In the genomic region with DNA sequence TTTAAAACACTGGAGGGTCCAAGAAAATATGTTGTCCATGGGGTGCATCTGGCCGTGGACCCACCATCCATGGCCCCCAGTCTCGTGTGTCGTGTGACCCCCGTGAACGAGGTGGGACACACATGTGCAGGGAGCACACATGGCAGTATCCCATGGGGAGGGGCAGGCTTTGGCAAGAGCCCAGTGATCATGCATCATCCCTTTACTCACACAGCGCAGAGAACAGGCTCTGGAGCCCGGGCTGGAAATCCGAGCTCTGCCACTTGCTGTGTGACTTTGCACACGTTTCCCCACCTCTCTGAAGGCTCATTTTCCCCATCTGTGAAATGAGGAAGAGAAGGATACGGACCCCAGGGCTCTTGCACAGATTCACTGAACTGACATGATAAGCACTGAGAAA, we compare ENCODE assay signal across 25 cellular contexts.
DNase-seq lines count a peak whose midpoint lies in the region; ATAC-seq and TF ChIP-seq lines count a peak whose summit lies in the region.
"Had no signal": no experiment of that assay in that cellular context is flagged by ENCODE, and none has a peak within 500 bp of the region (broad histone marks: within the 10 kb centered on the region; RNA-seq: fewer than 3 reads in every experiment).

No MANE protein-coding gene starts in this region.

- CTCF ChIA-PET in RWPE1 (lab: Yijun Ruan, JAX) = interaction anchor here (0.7 kb wide), 1 partner anchor 85 kb away, joined by 3 read pairs; no protein-coding TSS in a partner anchor

- TF ChIP-seq CTCF in RWPE1 (conservative IDR thresholded peaks at IDR 0.05; ENCODE audit: low read depth) (no peak), fibroblast of pulmonary artery (IDR thresholded peaks at IDR 0.05; ENCODE audit: low read length, missing control alignments) (no peak), type B pancreatic cell (conservative IDR thresholded peaks at IDR 0.05) (no peak)

- H3K27ac Mint-ChIP-seq in type B pancreatic cell = no peak overlapping the region
- H3K27ac Mint-ChIP-seq in naive thymus-derived CD8-positive, alpha-beta T cell = no peak overlapping the region
- H3K27ac Mint-ChIP-seq: activated CD4-positive, alpha-beta memory T cell treated with anti-CD3 and anti-CD28 coated beads, Interleukin-2, amount 10 ng/mL, durations not matched to agents 7 days and 5 days; activated naive CD4-positive, alpha-beta T cell treated with anti-CD3 and anti-CD28 coated beads for 36 hours; CD4-positive, alpha-beta T cell; natural killer cell treated with Interleukin-12 subunit alpha and Interleukin-12 subunit beta and Interleukin-15 and Interleukin-18, amount 100 ng/mL, for 72 hours; T-helper 2 cell treated with Interferon-gamma antibody and Interleukin-4, amounts not matched to agents 5 μg/mL and 100 μg/mL, for 36 hours had no signal

- no peak for ATAC-seq in naive thymus-derived CD8-positive, alpha-beta T cell
- ATAC-seq: left cardiac atrium; natural killer cell treated with Interleukin-12 subunit alpha and Interleukin-12 subunit beta and Interleukin-15 and Interleukin-18, amount 100 ng/mL, for 72 hours had no signal

- no peak overlapping the region for H3K4me3 ChIP-seq in fibroblast of pulmonary artery (replicated peaks; ENCODE audit: low read depth, low read length)
- H3K4me3 ChIP-seq: esophagus squamous epithelium, HAP-1, ovary, right atrium auricular region, SJCRH30, vagina had no signal

- peak; percentile 79 for DNase-seq in Daoy (ENCODE audit: low read depth)
- DNase-seq in HT1080 (ENCODE audit: low read depth) = peak; percentile 31
- DNase-seq in RWPE1 (ENCODE audit: low spot score) = peak; percentile 80
- peak; percentile 16 for DNase-seq in fibroblast of pulmonary artery (ENCODE audit: low read depth)
- no peak for DNase-seq in type B pancreatic cell (ENCODE audit: extremely low spot score, unreplicated experiment)
- no peak for DNase-seq in SIG-M5 (lab: John Stamatoyannopoulos, UW)
- DNase-seq in activated effector memory CD4-positive, alpha-beta T cell treated with anti-CD3 and anti-CD28 coated beads, Interleukin-2, amount 50 U/mL, for 16 hours = no peak
- DNase-seq in naive thymus-derived CD8-positive, alpha-beta T cell = no peak
- DNase-seq: activated CD4-positive, alpha-beta memory T cell treated with anti-CD3 and anti-CD28 coated beads, Interleukin-2, amount 10 ng/mL, durations not matched to agents 7 days and 5 days; activated naive CD4-positive, alpha-beta T cell treated with anti-CD3 and anti-CD28 coated beads for 36 hours; activated T-cell treated with anti-CD3 and anti-CD28 coated beads, Interleukin-2, amount 50 U/mL, for 1 hour; CD4-positive, alpha-beta T cell; effector CD4-positive, alpha-beta T cell; esophagus squamous epithelium; left cardiac atrium; mesendoderm; NCI-H1436; NCI-H774; ovary; SJCRH30 had no signal

- H3K36me3 Mint-ChIP-seq in type B pancreatic cell = peaks cover 4% of the 10 kb centered on the region
- no peaks in the 10 kb centered on the region for H3K36me3 Mint-ChIP-seq in naive thymus-derived CD8-positive, alpha-beta T cell
- H3K36me3 Mint-ChIP-seq: natural killer cell treated with Interleukin-12 subunit alpha and Interleukin-12 subunit beta and Interleukin-15 and Interleukin-18, amount 100 ng/mL, for 72 hours had no signal

- no peaks in the 10 kb centered on the region for H3K4me1 Mint-ChIP-seq in type B pancreatic cell (ENCODE audit: unreplicated experiment)
- no peaks in the 10 kb centered on the region for H3K4me1 Mint-ChIP-seq in naive thymus-derived CD8-positive, alpha-beta T cell
- H3K4me1 Mint-ChIP-seq: activated CD4-positive, alpha-beta memory T cell treated with anti-CD3 and anti-CD28 coated beads, Interleukin-2, amount 10 ng/mL, durations not matched to agents 7 days and 5 days had no signal

- no peak overlapping the region for H3K4me3 Mint-ChIP-seq in type B pancreatic cell
- H3K4me3 Mint-ChIP-seq in naive thymus-derived CD8-positive, alpha-beta T cell = no peak overlapping the region
- H3K4me3 Mint-ChIP-seq: activated CD4-positive, alpha-beta memory T cell treated with anti-CD3 and anti-CD28 coated beads, Interleukin-2, amount 10 ng/mL, durations not matched to agents 7 days and 5 days; activated naive CD4-positive, alpha-beta T cell treated with anti-CD3 and anti-CD28 coated beads for 36 hours; CD4-positive, alpha-beta T cell; natural killer cell treated with Interleukin-12 subunit alpha and Interleukin-12 subunit beta and Interleukin-15 and Interleukin-18, amount 100 ng/mL, for 72 hours; T-helper 2 cell treated with Interferon-gamma antibody and Interleukin-4, amounts not matched to agents 5 μg/mL and 100 μg/mL, for 36 hours had no signal

- POLR2A ChIA-PET in RWPE1 (lab: Yijun Ruan, JAX; ENCODE audit: low non-redundant PET) = no interaction called here
- POLR2A ChIA-PET in naive thymus-derived CD8-positive, alpha-beta T cell (lab: Charles Lee) = interaction anchor here (0.7 kb wide), 1 partner anchor 90 kb away, joined by 4 read pairs; no protein-coding TSS in a partner anchor

- H3K27me3 Mint-ChIP-seq in type B pancreatic cell = no peaks in the 10 kb centered on the region
- H3K27me3 Mint-ChIP-seq in naive thymus-derived CD8-positive, alpha-beta T cell = peaks cover 0 to 6% (median 3%) of the 10 kb centered on the region in 5 donors

- H3K9me3 Mint-ChIP-seq in type B pancreatic cell = no peaks in the 10 kb centered on the region
- peaks cover 0 to 11% (median 0%) of the 10 kb centered on the region in 9 donors for H3K9me3 Mint-ChIP-seq in naive thymus-derived CD8-positive, alpha-beta T cell
- H3K9me3 Mint-ChIP-seq: activated CD4-positive, alpha-beta memory T cell treated with anti-CD3 and anti-CD28 coated beads, Interleukin-2, amount 10 ng/mL, durations not matched to agents 7 days and 5 days; CD4-positive, alpha-beta T cell; natural killer cell treated with Interleukin-12 subunit alpha and Interleukin-12 subunit beta and Interleukin-15 and Interleukin-18, amount 100 ng/mL, for 72 hours; T-helper 2 cell treated with Interferon-gamma antibody and Interleukin-4, amounts not matched to agents 5 μg/mL and 100 μg/mL, for 36 hours had no signal

- H3K27ac ChIP-seq in RWPE1 = no peak overlapping the region
- H3K27ac ChIP-seq: esophagus squamous epithelium, ovary, right atrium auricular region, SJCRH30, vagina had no signal

Comparison
In these comparisons a context has a peak if more than half of its experiments do, and no peak if none do; other contexts are left out.
1. DNase-seq: peak in Daoy (single experiment), HT1080 (single experiment), RWPE1 (single experiment) and fibroblast of pulmonary artery (single experiment); none in type B pancreatic cell (single experiment), SIG-M5 (single experiment), activated effector memory CD4-positive, alpha-beta T cell treated with anti-CD3 and anti-CD28 coated beads, Interleukin-2, amount 50 U/mL, for 16 hours (single experiment) and naive thymus-derived CD8-positive, alpha-beta T cell (0 of 10).